7 cellular contexts compared by ENCODE assay signal in the genomic region with DNA sequence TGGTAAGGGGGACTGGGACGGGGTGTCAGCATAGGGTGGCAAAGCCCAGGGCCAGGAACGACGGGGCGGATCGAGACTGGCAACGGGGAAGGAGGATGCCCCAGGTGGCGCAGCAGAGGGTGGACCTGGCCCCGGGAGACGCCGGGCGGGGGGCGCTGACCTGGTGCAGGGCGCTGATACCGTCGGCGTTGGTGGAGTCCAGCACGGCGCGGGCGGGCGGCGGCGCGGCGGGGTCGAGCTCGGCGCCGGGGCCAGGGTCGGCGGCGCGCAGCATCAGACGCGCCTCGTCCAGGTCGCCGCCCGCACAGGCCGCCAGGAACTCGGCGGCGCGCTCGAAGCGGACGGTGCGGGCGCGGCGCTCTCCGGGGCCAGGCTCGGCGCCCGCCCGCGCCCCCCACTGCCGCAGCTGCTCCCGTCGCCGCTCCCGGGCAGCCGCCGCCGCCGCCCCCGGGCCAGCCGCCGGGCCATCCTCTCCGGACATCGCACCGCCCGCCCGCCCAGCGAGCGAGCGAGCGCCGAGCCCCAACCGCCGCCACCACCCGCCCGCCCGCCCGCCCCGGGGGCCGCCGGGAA. TPM values are rescaled to one million over a fixed set of nuclear protein-coding genes. Genes with fewer than 3 reads are reported as not detected.
DNase-seq lines count a peak whose midpoint lies in the region; TF ChIP-seq lines count a peak whose summit lies in the region.
"Had no signal": no experiment of that assay in that cellular context is flagged by ENCODE, and none has a peak within 500 bp of the region (broad histone marks: within the 10 kb centered on the region; RNA-seq: fewer than 3 reads in every experiment).

No MANE protein-coding gene starts in this region.

- H3K4me2 ChIP-seq in PC-9 = peak overlapping the region; percentile 100

- CTCF ChIA-PET in PC-9 (lab: Charles Lee) = interaction anchor here (0.6 to 0.7 kb wide), 3 partner anchors 37 to 423 kb away, joined by 3 to 8 read pairs (median 5); no protein-coding TSS in a partner anchor

- TF ChIP-seq CTCF in PC-9 (conservative IDR thresholded peaks at IDR 0.05) (no peak), left ventricle myocardium inferior (IDR thresholded peaks at IDR 0.05; ENCODE audit: borderline replicate concordance) (no peak)

- H3K36me3 ChIP-seq in PC-9 (ENCODE audit: low read depth) (no peaks in the 10 kb centered on the region), left ventricle myocardium inferior (peaks cover 5% of the 10 kb centered on the region), thymus (ENCODE audit: control insufficient read depth, insufficient read depth) (peaks cover 8% of the 10 kb centered on the region)

- H3K4me1 ChIP-seq in PC-9 (replicated peaks; ENCODE audit: insufficient read depth) (peaks cover 22% of the 10 kb centered on the region), left ventricle myocardium inferior (peaks cover 61% of the 10 kb centered on the region), thymus (ENCODE audit: control insufficient read depth, insufficient read depth, low read length) (peaks cover 14% of the 10 kb centered on the region)

- WGBS in thymus = under 1% methylated on average over 88 of the region's 88 CpGs

- peak overlapping the region; percentile 89 for H2AFZ ChIP-seq in PC-9

- no peaks in the 10 kb centered on the region for H3K9me2 ChIP-seq in PC-9 (ENCODE audit: insufficient read depth)

- H3K79me2 ChIP-seq in PC-9 (ENCODE audit: low read depth) = peaks cover 50% of the 10 kb centered on the region

- H3K9me3 ChIP-seq in PC-9 (ENCODE audit: insufficient read depth, low read depth) = no peaks in the 10 kb centered on the region
- no peaks in the 10 kb centered on the region for H3K9me3 ChIP-seq in left ventricle myocardium inferior (replicated peaks)
- no peaks in the 10 kb centered on the region for H3K9me3 ChIP-seq in thymus (ENCODE audit: control insufficient read depth)

- H4K20me1 ChIP-seq in PC-9 (ENCODE audit: insufficient read depth) = peaks cover 44% of the 10 kb centered on the region

- peak in 2 of 3 experiments; percentile 29 to 54 for DNase-seq in NCI-H1417 (lab: John Stamatoyannopoulos, UW)
- DNase-seq in NCI-H1417 treated with DMSO at 0.1 percent for 48 hours (lab: John Stamatoyannopoulos, UW) = no peak
- no peak for DNase-seq in PC-9
- no peak for DNase-seq in left ventricle myocardium inferior
- DNase-seq in NCI-H82 treated with DMSO at 0.1 percent for 48 hours (lab: John Stamatoyannopoulos, UW; ENCODE audit: unreplicated experiment) = no peak

- H3K27me3 ChIP-seq in PC-9 (ENCODE audit: insufficient read depth, low read depth) (no peaks in the 10 kb centered on the region), left ventricle myocardium inferior (ENCODE audit: low read depth) (no peaks in the 10 kb centered on the region), thymus (ENCODE audit: control insufficient read depth, insufficient read depth) (no peaks in the 10 kb centered on the region)

- intact Hi-C loops in PC-9 (cut with micrococcal nuclease; ENCODE audit: unreplicated experiment) = loop anchor here (1.0 to 2.0 kb wide), 4 partner anchors 48 to 222 kb away; partner anchors contain the start of genes DNAAF3 and KMT5C
- intact Hi-C loops in left ventricle myocardium inferior (cut with micrococcal nuclease) = no loop called here

- H3F3A ChIP-seq in PC-9 (ENCODE audit: insufficient read depth, low read depth) = peaks cover 18% of the 10 kb centered on the region

- BruUV-seq in PC-9 (replicated peaks; lab: Mats Ljungman, UMichigan) = no TSS peak

- POLR2A ChIA-PET in PC-9 (lab: Charles Lee; ENCODE audit: unreplicated experiment) = interaction anchor here (0.6 to 1.0 kb wide), 6 partner anchors 30 to 482 kb away, joined by 4 to 22 read pairs (median 10); partner anchors contain the start of genes FIZ1 and PPP6R1

- peak overlapping the region; percentile 99 for H3K4me3 ChIP-seq in PC-9
- H3K4me3 ChIP-seq in left ventricle myocardium inferior = peak overlapping the region; percentile 98
- peak overlapping the region; percentile 79 for H3K4me3 ChIP-seq in thymus (ENCODE audit: low read length)

- H3K27ac ChIP-seq in PC-9 = no peak overlapping the region
- peak overlapping the region; percentile 95 for H3K27ac ChIP-seq in left ventricle myocardium inferior (replicated peaks)
- H3K27ac ChIP-seq in thymus (ENCODE audit: low read depth) = peak overlapping the region; percentile 66

RNA-seq across cellular contexts. Expression of gene PPP1R12C, which starts 0.3 kb away (rescaled TPM):
- total RNA-seq in PC-9 (2021) (110 and 114 TPM in 2 replicates), left ventricle myocardium inferior (228 TPM)
- polyA plus RNA-seq in thymus = 194 TPM

RNA-seq across cellular contexts. Expression of gene TNNT1, which starts 31.9 kb away (rescaled TPM):
- 228 and 266 TPM in 2 replicates for total RNA-seq in PC-9 (2021)
- 140 TPM for total RNA-seq in left ventricle myocardium inferior
- polyA plus RNA-seq in thymus = 11.9 TPM

RNA-seq across cellular contexts. Expression of gene TNNI3, which starts 40.4 kb away (rescaled TPM):
- total RNA-seq in PC-9 (2021) = 13.7 and 18.2 TPM in 2 replicates
- 7,701 TPM for total RNA-seq in left ventricle myocardium inferior
- 0.75 TPM for polyA plus RNA-seq in thymus
- total RNA-seq: pulmonary artery endothelial cell had no signal

RNA-seq across cellular contexts. Expression of gene EPS8L1, which starts 41.5 kb away (rescaled TPM):
- total RNA-seq in PC-9 (2021) (111 and 162 TPM in 2 replicates), left ventricle myocardium inferior (0.88 TPM)
- 26.6 TPM for polyA plus RNA-seq in thymus

RNA-seq across cellular contexts. Expression of gene DNAAF3, which starts 49.3 kb away (rescaled TPM):
- total RNA-seq in PC-9 (2021) = 51.8 and 76.6 TPM in 2 replicates
- total RNA-seq in left ventricle myocardium inferior = 1.8 TPM
- polyA plus RNA-seq in thymus = 0.64 TPM

Comparison
In these comparisons a context has a peak if more than half of its experiments do, and no peak if none do; other contexts are left out.
1. DNase-seq: peak in NCI-H1417 (2 of 3); none in NCI-H1417 treated with DMSO at 0.1 percent for 48 hours (single experiment), PC-9 (0 of 2), left ventricle myocardium inferior (single experiment) and NCI-H82 treated with DMSO at 0.1 percent for 48 hours (single experiment).
2. RNA of gene TNNI3, which starts 40.4 kb away (total RNA-seq): 7,701 TPM in left ventricle myocardium inferior (single experiment); 13.7 to 18.2 TPM in PC-9; every median in the first group is over 100 times any median in the second.
3. Peak in every context shown above with its lines, with median percentiles within 50 percentile points of each other: H3K4me3 ChIP-seq.